24 cellular contexts compared by ENCODE assay signal in the genomic region with DNA sequence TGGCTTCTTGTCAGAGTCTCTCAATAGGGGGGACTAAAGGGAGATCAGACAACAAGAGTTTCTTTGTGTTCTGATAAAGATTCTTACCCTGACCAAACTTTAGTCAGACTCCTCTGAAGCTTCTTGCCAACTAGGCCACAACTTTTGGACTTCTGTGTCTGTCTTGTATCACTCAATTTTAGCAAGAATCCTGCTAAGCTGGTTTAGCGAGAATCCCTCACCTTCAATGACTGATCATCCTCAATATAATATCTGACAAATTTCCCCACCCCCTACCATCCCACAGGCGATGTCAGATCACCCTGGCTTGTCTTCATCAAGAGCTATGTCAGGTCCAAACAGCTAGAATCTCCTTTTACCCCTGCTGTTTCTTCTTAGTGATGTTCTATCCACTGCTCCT.
"Had no signal": no experiment of that assay in that cellular context is flagged by ENCODE, and none has a peak within 500 bp of the region (broad histone marks: within the 10 kb centered on the region; RNA-seq: fewer than 3 reads in every experiment).

No MANE protein-coding gene starts in this region.

- H3K36me3 Mint-ChIP-seq: activated CD4-positive, alpha-beta memory T cell treated with anti-CD3 and anti-CD28 coated beads for 36 hours; activated naive CD8-positive, alpha-beta T cell treated with anti-CD3 and anti-CD28 coated beads for 36 hours; immature natural killer cell; stimulated activated effector memory CD8-positive, alpha-beta T cell treated with anti-CD3 and anti-CD28 coated beads, Interleukin-12 subunit alpha, Interleukin-12 subunit beta, amount 100 ng/mL, for 72 hours had no signal

- H3K4me3 ChIP-seq: cardiac muscle cell, left ventricle myocardium inferior, stomach, suprapubic skin, tibial nerve had no signal

- H3K9me3 Mint-ChIP-seq: activated naive CD8-positive, alpha-beta T cell treated with anti-CD3 and anti-CD28 coated beads for 36 hours; nephron had no signal

- FAIRE-seq: endometrium, small intestine, urothelium cell line had no signal

- H3K4me1 ChIP-seq: left ventricle myocardium inferior, stomach, tibial nerve had no signal

- H3K9me3 ChIP-seq: left ventricle myocardium inferior, stomach, suprapubic skin, tibial nerve had no signal

- H3K36me3 ChIP-seq: cardiac muscle cell, left ventricle myocardium inferior, stomach, suprapubic skin, tibial nerve had no signal

- ATAC-seq: sciatic nerve; stimulated activated effector memory CD8-positive, alpha-beta T cell treated with anti-CD3 and anti-CD28 coated beads, Interleukin-12 subunit alpha, Interleukin-12 subunit beta, amount 100 ng/mL, for 72 hours had no signal

- H3K27me3 Mint-ChIP-seq: activated CD4-positive, alpha-beta memory T cell treated with anti-CD3 and anti-CD28 coated beads for 36 hours; activated naive CD8-positive, alpha-beta T cell treated with anti-CD3 and anti-CD28 coated beads for 36 hours had no signal

- H3K4me1 Mint-ChIP-seq: activated naive CD8-positive, alpha-beta T cell treated with anti-CD3 and anti-CD28 coated beads for 36 hours; immature natural killer cell; nephron; stimulated activated effector memory CD8-positive, alpha-beta T cell treated with anti-CD3 and anti-CD28 coated beads, Interleukin-12 subunit alpha, Interleukin-12 subunit beta, amount 100 ng/mL, for 72 hours had no signal

- DNase-seq: activated CD4-positive, alpha-beta memory T cell treated with anti-CD3 and anti-CD28 coated beads for 36 hours; activated CD4-positive, alpha-beta T cell treated with anti-CD3 and anti-CD28 coated beads for 48 hours; activated naive CD4-positive, alpha-beta T cell treated with Interleukin-2 at 50 U/mL for 16 hours; activated naive CD8-positive, alpha-beta T cell treated with anti-CD3 and anti-CD28 coated beads for 36 hours; activated T-cell treated with anti-CD3 and anti-CD28 coated beads, Interleukin-2, amount 50 U/mL, for 48 hours; amniotic stem cell; cortex of kidney; effector CD4-positive, alpha-beta T cell; erythroblast; foreskin fibroblast; immature natural killer cell; left ventricle myocardium inferior; nucleus accumbens; small intestine; stimulated activated CD4-positive, alpha-beta T cell treated with anti-CD3 and anti-CD28 coated beads, Interleukin-2, amount 100 ng/mL, for 24 hours; stomach had no signal

- H3K4me3 Mint-ChIP-seq: activated CD4-positive, alpha-beta memory T cell treated with anti-CD3 and anti-CD28 coated beads for 36 hours; activated naive CD8-positive, alpha-beta T cell treated with anti-CD3 and anti-CD28 coated beads for 36 hours; immature natural killer cell; nephron; stimulated activated effector memory CD8-positive, alpha-beta T cell treated with anti-CD3 and anti-CD28 coated beads, Interleukin-12 subunit alpha, Interleukin-12 subunit beta, amount 100 ng/mL, for 72 hours had no signal

- H3K27ac Mint-ChIP-seq: activated CD4-positive, alpha-beta memory T cell treated with anti-CD3 and anti-CD28 coated beads for 36 hours; activated naive CD8-positive, alpha-beta T cell treated with anti-CD3 and anti-CD28 coated beads for 36 hours; immature natural killer cell; nephron; stimulated activated effector memory CD8-positive, alpha-beta T cell treated with anti-CD3 and anti-CD28 coated beads, Interleukin-12 subunit alpha, Interleukin-12 subunit beta, amount 100 ng/mL, for 72 hours had no signal

- H3K27me3 ChIP-seq: cardiac muscle cell, stomach, suprapubic skin, tibial nerve had no signal

- H3K27ac ChIP-seq: cardiac muscle cell, left ventricle myocardium inferior, stomach, suprapubic skin, tibial nerve had no signal
